In the genomic region with DNA sequence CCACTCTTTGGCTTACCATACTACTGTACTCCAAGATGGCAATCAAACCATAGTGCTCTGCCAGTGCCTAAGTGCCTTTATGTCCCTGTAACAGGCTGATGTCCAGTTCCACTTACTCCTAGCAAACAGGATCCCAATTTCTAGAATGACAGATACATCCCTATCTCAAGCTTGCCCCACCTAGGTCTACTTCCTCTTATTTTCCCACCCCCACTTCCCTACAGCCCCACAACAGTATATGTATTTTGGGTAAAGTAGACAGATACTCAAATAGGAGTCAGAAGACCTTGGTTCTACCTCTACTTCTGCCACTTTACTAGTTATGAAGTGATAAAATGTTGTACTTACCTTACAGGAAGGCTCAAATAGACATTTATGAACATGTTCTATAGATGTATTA, we compare ENCODE assay signal across 10 cellular contexts. TPM values are rescaled to one million over a fixed set of nuclear protein-coding genes. Genes with fewer than 3 reads are reported as not detected.
A peak's percentile ranks its signal among the peaks of the same experiment; 100 is the strongest.
DNase-seq lines count a peak whose midpoint lies in the region; ATAC-seq, FAIRE-seq and TF ChIP-seq lines count a peak whose summit lies in the region.
"Had no signal": no experiment of that assay in that cellular context is flagged by ENCODE, and none has a peak within 500 bp of the region (broad histone marks: within the 10 kb centered on the region; RNA-seq: fewer than 3 reads in every experiment).

No MANE protein-coding gene starts in this region.

- CTCF ChIA-PET in GM12878 (lab: Yijun Ruan, JAX): interaction anchor here (0.8 to 2.3 kb wide), 8 partner anchors 16 to 194 kb away, joined by 3 to 7 read pairs (median 4); no protein-coding TSS in a partner anchor

- H3K27ac ChIP-seq in GM23248: no peak overlapping the region
- H3K27ac ChIP-seq in GM12878 (ENCODE audit: control insufficient read depth, insufficient read depth): no peak overlapping the region
- peak overlapping the region; percentile 4 to 83 (median 67) for H3K27ac ChIP-seq in gastrocnemius medialis
- H3K27ac ChIP-seq: tibial nerve had no signal

- no peaks in the 10 kb centered on the region for H3K9me2 ChIP-seq in GM23248 (ENCODE audit: insufficient read depth)

- H3K4me1 ChIP-seq in GM23248 (ENCODE audit: insufficient read depth): peaks cover 28% of the 10 kb centered on the region
- H3K4me1 ChIP-seq in GM12878 (ENCODE audit: control insufficient read depth, insufficient read depth, low read length): peaks cover 42% of the 10 kb centered on the region
- H3K4me1 ChIP-seq in gastrocnemius medialis: peaks cover 63 to 68% of the 10 kb centered on the region in 2 donors

- H3K9me3 ChIP-seq in GM23248 (ENCODE audit: low read depth) (no peaks in the 10 kb centered on the region), GM12878 (replicated peaks; ENCODE audit: control insufficient read depth, insufficient read depth, low read length) (no peaks in the 10 kb centered on the region), gastrocnemius medialis (no peaks in the 10 kb centered on the region)
- H3K9me3 ChIP-seq: tibial nerve had no signal

- no peak for FAIRE-seq in GM12878 (lab: Jason Lieb, UNC)

- TF ChIP-seq EP300 in GM12878 (IDR thresholded peaks at IDR 0.05; ENCODE audit: borderline replicate concordance in 1 of 2, control insufficient read depth in 1 of 2, low read depth in 2 of 2, low read length in 2 of 2): no peak

- H3K36me3 ChIP-seq in GM23248 (ENCODE audit: low read depth) (no peaks in the 10 kb centered on the region), GM12878 (ENCODE audit: control insufficient read depth in 2 of 2, insufficient read depth in 2 of 2, low read length in 1 of 2) (no peaks in the 10 kb centered on the region), gastrocnemius medialis (no peaks in the 10 kb centered on the region)
- H3K36me3 ChIP-seq: tibial nerve had no signal

- H3F3A ChIP-seq in GM23248 (ENCODE audit: insufficient read depth): peaks cover 17% of the 10 kb centered on the region

- no TSS peak for BruUV-seq in GM12878 (replicated peaks; lab: Mats Ljungman, UMichigan)

- H4K20me1 ChIP-seq in GM23248 (ENCODE audit: insufficient read depth) (peaks cover 30% of the 10 kb centered on the region; the same call in 1 of the 2 replicates), GM12878 (ENCODE audit: control insufficient read depth, insufficient read depth) (no peaks in the 10 kb centered on the region)

- H2AFZ ChIP-seq in GM23248 (no peak overlapping the region), GM12878 (ENCODE audit: control insufficient read depth, low read depth, low read length) (no peak overlapping the region)

- RAD21 ChIA-PET in GM12878 (lab: Charles Lee; ENCODE audit: unreplicated experiment): interaction anchor here (1.2 to 2.0 kb wide), 4 partner anchors 11 to 37 kb away, joined by 3 to 12 read pairs (median 8); no protein-coding TSS in a partner anchor

- in situ Hi-C loops in GM23248 (cut with MboI): no loop called here
- in situ Hi-C loops in GM12878 (cut with MboI): no loop called here
- in situ Hi-C loops in gastrocnemius medialis (cut with MboI; ENCODE audit: low sequenced_read_pairs in 4 of 4): no loop called here

- POLR2A ChIA-PET in GM12878 (lab: Charles Lee): interaction anchor here (0.6 to 1.5 kb wide), 6 partner anchors 14 to 265 kb away, joined by 4 to 6 read pairs (median 4); no protein-coding TSS in a partner anchor

- TF ChIP-seq CTCF in GM12878 (IDR thresholded peaks at IDR 0.05 in 2 of 3, conservative IDR thresholded peaks at IDR 0.05 in 1 of 3; ENCODE audit: control insufficient read depth in 2 of 3, extremely low read depth in 1 of 3, insufficient read depth in 1 of 3, low read depth in 3 of 3, low read length in 3 of 3): no peak
- no peak for TF ChIP-seq CTCF in gastrocnemius medialis (IDR thresholded peaks at IDR 0.05 in 4 of 5, conservative IDR thresholded peaks at IDR 0.05 in 1 of 5)

- H3K4me3 ChIP-seq in GM23248: no peak overlapping the region
- no peak overlapping the region for H3K4me3 ChIP-seq in GM12878
- H3K4me3 ChIP-seq in gastrocnemius medialis: no peak overlapping the region
- H3K4me3 ChIP-seq: tibial nerve had no signal

- SMC1A ChIA-PET in GM12878 (lab: Charles Lee; ENCODE audit: uncharacterized antibody, unreplicated experiment): interaction anchor here (1.2 to 7.3 kb wide), 6 partner anchors 9 to 93 kb away, joined by 3 to 73 read pairs (median 6); partner anchors contain the start of gene SIK3

- intact Hi-C loops in GM12878 (cut with micrococcal nuclease; ENCODE audit: unreplicated experiment) (no loop called here), gastrocnemius medialis (cut with DNase I; ENCODE audit: low total_unique reads) (no loop called here)

- H3K4me2 ChIP-seq in GM23248 (ENCODE audit: unreplicated experiment): peak overlapping the region; percentile 36
- H3K4me2 ChIP-seq in GM12878 (ENCODE audit: control insufficient read depth, insufficient read depth): peak overlapping the region; percentile 10

- no peak for TF ChIP-seq RAD21 in GM12878 (IDR thresholded peaks at IDR 0.05; ENCODE audit: insufficient read depth, low read depth, low read length)

- H3K27me3 ChIP-seq in GM23248 (replicated peaks; ENCODE audit: insufficient read depth): no peaks in the 10 kb centered on the region
- H3K27me3 ChIP-seq in GM12878 (replicated peaks in 1 of 2; ENCODE audit: control insufficient read depth in 2 of 2, insufficient read depth in 2 of 2, low read length in 1 of 2): no peaks in the 10 kb centered on the region
- H3K27me3 ChIP-seq in gastrocnemius medialis: no peaks in the 10 kb centered on the region
- H3K27me3 ChIP-seq: tibial nerve had no signal

- H3K9ac ChIP-seq in GM23248 (no peak overlapping the region), GM12878 (ENCODE audit: control insufficient read depth, insufficient read depth, low read length) (no peak overlapping the region)

- DNase-seq in GM23248 (no peak), NOMO-1 treated with dmso at 0.1 percent for 144 hours (lab: John Stamatoyannopoulos, UW; ENCODE audit: unreplicated experiment) (peak; percentile 27), GM12878 (ENCODE audit: low read depth, low spot score) (no peak), gastrocnemius medialis (no peak), COLO829 (ENCODE audit: low spot score) (no peak)
- DNase-seq: effector memory CD4-positive, alpha-beta T cell; KG1 had no signal

- TF ChIP-seq POLR2A in GM12878 (IDR thresholded peaks at IDR 0.05; ENCODE audit: low read depth, low read length) (no peak), gastrocnemius medialis (IDR thresholded peaks at IDR 0.05) (no peak)

- H3K79me2 ChIP-seq in GM23248 (ENCODE audit: insufficient read depth) (peaks cover 70% of the 10 kb centered on the region), GM12878 (ENCODE audit: control insufficient read depth, insufficient read depth, low read length) (peaks cover 46% of the 10 kb centered on the region)

- ATAC-seq in GM12878: peak; percentile 31
- ATAC-seq in gastrocnemius medialis: no peak
- no peak for ATAC-seq in GM21390 (IDR thresholded peaks at IDR 0.05; ENCODE audit: unreplicated experiment)
- no peak for ATAC-seq in HG03571 (IDR thresholded peaks at IDR 0.05; ENCODE audit: unreplicated experiment)

TF ChIP-seq in GM12878, 131 proteins besides CTCF, POLR2A, EP300 and RAD21:
- TF ChIP-seq, protein P1, sequence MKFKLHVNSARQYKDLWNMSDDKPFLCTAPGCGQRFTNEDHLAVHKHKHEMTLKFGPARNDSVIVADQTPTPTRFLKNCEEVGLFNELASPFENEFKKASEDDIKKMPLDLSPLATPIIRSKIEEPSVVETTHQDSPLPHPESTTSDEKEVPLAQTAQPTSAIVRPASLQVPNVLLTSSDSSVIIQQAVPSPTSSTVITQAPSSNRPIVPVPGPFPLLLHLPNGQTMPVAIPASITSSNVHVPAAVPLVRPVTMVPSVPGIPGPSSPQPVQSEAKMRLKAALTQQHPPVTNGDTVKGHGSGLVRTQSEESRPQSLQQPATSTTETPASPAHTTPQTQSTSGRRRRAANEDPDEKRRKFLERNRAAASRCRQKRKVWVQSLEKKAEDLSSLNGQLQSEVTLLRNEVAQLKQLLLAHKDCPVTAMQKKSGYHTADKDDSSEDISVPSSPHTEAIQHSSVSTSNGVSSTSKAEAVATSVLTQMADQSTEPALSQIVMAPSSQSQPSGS (IDR thresholded peaks at IDR 0.05; ENCODE audit: low read length): no peak

RNA-seq across cellular contexts. Expression of gene SIK3, which starts 24.1 kb away (rescaled TPM):
- 13.3 and 15.5 TPM in 2 replicates for total RNA-seq in GM23248 (2014; rRNA removed; shearing (Covaris generic))
- 3.9 and 4.2 TPM in 2 replicates for polyA plus RNA-seq in GM23248 (2016; fragmentation: Nextera tagmentation; extraction: Ambion mirVana)
- 171 and 172 TPM in 2 replicates for total RNA-seq in GM12878 (2013; cell fraction: nucleolus; rRNA removed)
- 13.2 and 15.6 TPM in 2 replicates for total RNA-seq in GM12878 (2014; rRNA removed)
- 10.7 and 12.1 TPM in 2 replicates for total RNA-seq in GM12878 (2014; rRNA removed; fragmentation: Illumina TruSeq; extraction: Trizol)
- total RNA-seq in GM12878 (2021): 24.5 and 31.9 TPM in 2 replicates
- 10.1 TPM for polyA plus RNA-seq in GM12878 (2011; ENCODE audit: low read depth)
- polyA plus RNA-seq in GM12878 (2011; rRNA removed): 10.4 and 11.4 TPM in 2 replicates
- 12.4 and 14.7 TPM in 2 replicates for polyA plus RNA-seq in GM12878 (2011; cell fraction: cytosol; rRNA removed)
- polyA plus RNA-seq in GM12878 (2011; cell fraction: nucleus; rRNA removed): 43.4 and 58.1 TPM in 2 replicates
- 12.7 and 13.7 TPM in 2 replicates for polyA plus RNA-seq in GM12878 (2012)
- polyA plus RNA-seq in GM12878 (2014; fragmentation: Illumina TruSeq; extraction: Trizol): 14.5 and 16.9 TPM in 2 replicates
- polyA plus RNA-seq in GM12878 (2014; fragmentation: Nextera tagmentation; extraction: Ambion mirVana): 1 to 10 TPM; 2.5 to 2.6 TPM
- polyA plus RNA-seq in GM12878 (2014; rRNA removed): 14.8 and 15.4 TPM in 2 replicates
- polyA plus RNA-seq in GM12878 (2016; fragmentation: Nextera tagmentation; extraction: Ambion mirVana): 10 to 100 TPM in 1 of 2 experiments, 1 to 10 TPM in 1; 2.5 to 10.8 TPM
- polyA minus RNA-seq in GM12878 (2011; rRNA and poly(A)+ RNA removed): 34.7 and 37.3 TPM in 2 replicates
- polyA minus RNA-seq in GM12878 (2011; cell fraction: cytosol; rRNA and poly(A)+ RNA removed): 14.4 and 16.5 TPM in 2 replicates
- 44.2 and 64.9 TPM in 2 replicates for polyA minus RNA-seq in GM12878 (2011; cell fraction: nucleus; rRNA and poly(A)+ RNA removed)
- 10 to 100 TPM; 34.4 to 42.4 (median 37.2) TPM for total RNA-seq in gastrocnemius medialis

Comparison
In these comparisons a context has a peak if more than half of its experiments do, and no peak if none do; other contexts are left out.
1. H3K27ac ChIP-seq: peak in gastrocnemius medialis (4 of 4); none in GM23248 (single experiment) and GM12878 (single experiment).